Comparison of ENCODE assay signal across 34 cellular contexts in genomic region chr2:225131898-225132297, GRCh38.
"Had no signal": no experiment of that assay in that cellular context is flagged by ENCODE, and none has a peak within 500 bp of the region (broad histone marks: within the 10 kb centered on the region; RNA-seq: fewer than 3 reads in every experiment).

No MANE protein-coding gene starts in this region.

- H3K9ac ChIP-seq: KMS-11 had no signal

- DNase-seq: Karpas-422, Kasumi-1, KBM-7, KG1, MG63, MM.1S, MV-4-11, NCI-H1048, NCI-H1092, NCI-H1092 treated with DMSO at 0.1 percent for 48 hours, NCI-H1105, NCI-H1105 treated with DMSO at 0.1 percent for 48 hours, NCI-H1417, NCI-H1417 treated with DMSO at 0.1 percent for 48 hours, NCI-H1436, NCI-H1436 treated with DMSO at 0.1 percent for 48 hours, NCI-H146, NCI-H1694, NCI-H1694 treated with DMSO at 0.1 percent for 48 hours, NCI-H187, NCI-H187 treated with DMSO at 0.1 percent for 48 hours, NCI-H1930, NCI-H2029, NCI-H2029 treated with DMSO at 0.1 percent for 48 hours, NCI-H2081, NCI-H2081 treated with DMSO at 0.1 percent for 48 hours, NCI-H2107, NCI-H2171, NCI-H2171 treated with DMSO at 0.1 percent for 48 hours, NCI-H2227 treated with DMSO at 0.1 percent for 48 hours, NCI-H226, NCI-H345, NCI-H446 treated with DMSO at 0.1 percent for 48 hours had no signal

- H3K27me3 ChIP-seq: MG63 had no signal

- H3K36me3 ChIP-seq: MG63 had no signal

- H3K27ac ChIP-seq: KMS-11 had no signal

- H3K9me3 ChIP-seq: MG63 had no signal

- H3K4me2 ChIP-seq: KMS-11 had no signal

- H3K4me3 ChIP-seq: MG63 had no signal
